28 cellular contexts compared by ENCODE assay signal in the genomic region with DNA sequence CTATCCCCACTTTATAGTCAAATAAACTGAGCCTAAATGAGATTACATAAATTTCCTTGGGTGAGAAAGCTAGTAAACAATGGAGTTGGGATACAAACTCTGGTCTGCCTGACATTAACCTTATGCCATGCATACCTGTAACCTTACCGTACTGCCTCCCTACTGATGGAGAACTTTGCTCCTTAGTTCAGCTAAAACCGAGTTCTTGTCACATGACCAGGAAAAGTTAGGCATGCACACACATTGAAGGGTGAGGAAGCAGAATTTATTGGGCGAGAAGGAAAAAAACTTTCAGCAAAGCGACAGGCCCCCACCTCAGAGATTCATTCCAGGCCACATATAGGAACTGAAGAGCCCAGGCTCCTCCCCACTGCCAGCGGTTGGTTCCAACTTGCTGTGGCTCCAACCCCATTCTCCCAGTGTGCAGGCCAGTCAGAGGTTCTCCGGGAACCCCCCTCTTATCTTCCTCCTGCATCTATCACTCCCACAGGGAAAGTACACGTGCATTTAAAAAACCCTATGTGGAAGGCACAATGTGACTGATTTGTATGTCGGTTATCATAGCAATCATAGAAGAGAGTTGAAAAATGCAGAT. TPM values are rescaled to one million over a fixed set of nuclear protein-coding genes. Genes with fewer than 3 reads are reported as not detected.
DNase-seq lines count a peak whose midpoint lies in the region; ATAC-seq and TF ChIP-seq lines count a peak whose summit lies in the region.
"Had no signal": no experiment of that assay in that cellular context is flagged by ENCODE, and none has a peak within 500 bp of the region (broad histone marks: within the 10 kb centered on the region; RNA-seq: fewer than 3 reads in every experiment).

No MANE protein-coding gene starts in this region.

- H3K27ac ChIP-seq in right atrium auricular region (no peak overlapping the region), testis (no peak overlapping the region)
- H3K27ac ChIP-seq: breast epithelium, colonic mucosa, heart right ventricle, prostate gland, sigmoid colon had no signal

- no peak overlapping the region for H3K4me3 Mint-ChIP-seq in mesothelial cell of epicardium
- H3K4me3 Mint-ChIP-seq: activated CD8-positive, alpha-beta T cell treated with anti-CD3 and anti-CD28 coated beads for 36 hours; activated T-helper 17 cell treated with anti-CD3 and anti-CD28 coated beads, Interleukin-2, amount 50 U/mL, for 72 hours; CD4-positive, alpha-beta memory T cell; T-helper 1 cell treated with Interleukin-12 subunit alpha and Interleukin-12 subunit beta and Interleukin-4 antibody, amounts not matched to agents 30 μg/mL and 1 μg/mL, for 36 hours had no signal

- no peaks in the 10 kb centered on the region for H3K9me3 Mint-ChIP-seq in mesothelial cell of epicardium
- H3K9me3 Mint-ChIP-seq: activated CD8-positive, alpha-beta T cell treated with anti-CD3 and anti-CD28 coated beads for 36 hours; activated T-helper 17 cell treated with anti-CD3 and anti-CD28 coated beads, Interleukin-2, amount 50 U/mL, for 72 hours; T-helper 1 cell treated with Interleukin-12 subunit alpha and Interleukin-12 subunit beta and Interleukin-4 antibody, amounts not matched to agents 30 μg/mL and 1 μg/mL, for 36 hours had no signal

- H3K27me3 ChIP-seq in right atrium auricular region (no peaks in the 10 kb centered on the region), testis (no peaks in the 10 kb centered on the region)
- H3K27me3 ChIP-seq: breast epithelium, colonic mucosa, heart right ventricle, sigmoid colon had no signal

- H3K4me1 Mint-ChIP-seq in mesothelial cell of epicardium, result peaks cover 8% of the 10 kb centered on the region
- H3K4me1 Mint-ChIP-seq: activated T-helper 17 cell treated with anti-CD3 and anti-CD28 coated beads, Interleukin-2, amount 50 U/mL, for 72 hours; CD4-positive, alpha-beta memory T cell had no signal

- ATAC-seq in left ventricle myocardium superior, result peak; percentile 19
- ATAC-seq in SK-N-SH treated with all-trans-retinoic acid at 6 μM for 48 hours, result peak; percentile 51
- ATAC-seq: activated CD8-positive, alpha-beta T cell treated with anti-CD3 and anti-CD28 coated beads for 36 hours; activated T-helper 17 cell treated with anti-CD3 and anti-CD28 coated beads, Interleukin-2, amount 50 U/mL, for 72 hours had no signal

- H3K36me3 ChIP-seq in right atrium auricular region (no peaks in the 10 kb centered on the region), testis (ENCODE audit: low read depth, missing control alignments) (no peaks in the 10 kb centered on the region)
- H3K36me3 ChIP-seq: breast epithelium, colonic mucosa, heart right ventricle, prostate gland, sigmoid colon had no signal

- no peak for TF ChIP-seq POLR2A in testis (IDR thresholded peaks at IDR 0.05)

- no peaks in the 10 kb centered on the region for H3K27me3 Mint-ChIP-seq in mesothelial cell of epicardium (ENCODE audit: low read depth)
- H3K27me3 Mint-ChIP-seq: activated CD8-positive, alpha-beta T cell treated with anti-CD3 and anti-CD28 coated beads for 36 hours; activated T-helper 17 cell treated with anti-CD3 and anti-CD28 coated beads, Interleukin-2, amount 50 U/mL, for 72 hours; CD4-positive, alpha-beta memory T cell had no signal

- H3K36me3 Mint-ChIP-seq in mesothelial cell of epicardium, result no peaks in the 10 kb centered on the region
- H3K36me3 Mint-ChIP-seq: CD4-positive, alpha-beta memory T cell had no signal

- no peak for TF ChIP-seq CTCF in right atrium auricular region (IDR thresholded peaks at IDR 0.05)
- TF ChIP-seq CTCF in mesothelial cell of epicardium (IDR thresholded peaks at IDR 0.05; ENCODE audit: unreplicated experiment), result no peak
- no peak for TF ChIP-seq CTCF in testis (IDR thresholded peaks at IDR 0.05)

- H3K9me3 ChIP-seq in right atrium auricular region (no peaks in the 10 kb centered on the region), testis (no peaks in the 10 kb centered on the region)
- H3K9me3 ChIP-seq: breast epithelium, colonic mucosa, heart right ventricle, prostate gland, sigmoid colon had no signal

- WGBS in testis, 2 donors, result 78 to 79% methylated on average over 8 of the region's 8 CpGs

- peaks cover 0 to 8% of the 10 kb centered on the region in 2 donors for H3K4me1 ChIP-seq in right atrium auricular region
- H3K4me1 ChIP-seq in testis, result no peaks in the 10 kb centered on the region
- H3K4me1 ChIP-seq: breast epithelium, colonic mucosa, prostate gland had no signal

- peak overlapping the region; percentile 23 for H3K27ac Mint-ChIP-seq in mesothelial cell of epicardium
- H3K27ac Mint-ChIP-seq: activated CD8-positive, alpha-beta T cell treated with anti-CD3 and anti-CD28 coated beads for 36 hours; activated T-helper 17 cell treated with anti-CD3 and anti-CD28 coated beads, Interleukin-2, amount 50 U/mL, for 72 hours; T-helper 1 cell treated with Interleukin-12 subunit alpha and Interleukin-12 subunit beta and Interleukin-4 antibody, amounts not matched to agents 30 μg/mL and 1 μg/mL, for 36 hours had no signal

- H3K4me3 ChIP-seq in right atrium auricular region (no peak overlapping the region), testis (no peak overlapping the region)
- H3K4me3 ChIP-seq: breast epithelium, colonic mucosa, heart right ventricle, prostate gland, sigmoid colon had no signal

- intact Hi-C loops in left ventricle myocardium superior (cut with micrococcal nuclease) (loop anchor here (10.0 kb wide), 1 partner anchor 49 kb away; the partner anchor contains the start of gene C11orf97), testis (cut with DNase I; ENCODE audit: low total_unique reads) (no loop called here)

- no peak for DNase-seq in left ventricle myocardium superior
- no peak for DNase-seq in right atrium auricular region (ENCODE audit: low spot score)
- DNase-seq in mesothelial cell of epicardium (ENCODE audit: low spot score in 2 of 2, unreplicated experiment in 2 of 2), result no peak
- DNase-seq in COR-L47 (lab: John Stamatoyannopoulos, UW), result no peak
- no peak for DNase-seq in NCI-H2171 (lab: John Stamatoyannopoulos, UW)
- DNase-seq in NCI-H748 treated with DMSO at 0.1 percent for 48 hours (lab: John Stamatoyannopoulos, UW), result no peak
- DNase-seq in testis, result no peak
- DNase-seq: activated CD4-positive, alpha-beta T cell treated with anti-CD3 and anti-CD28 coated beads for 1 hour; activated CD8-positive, alpha-beta T cell treated with anti-CD3 and anti-CD28 coated beads for 36 hours; activated naive CD4-positive, alpha-beta T cell treated with anti-CD3 and anti-CD28 coated beads, Interleukin-2, amount 50 U/mL, for 16 hours; CD4-positive, alpha-beta memory T cell; colonic mucosa; effector memory CD4-positive, alpha-beta T cell; erythroblast; heart right ventricle; NCI-H1092 treated with DMSO at 0.1 percent for 48 hours; NCI-H2029; RPMI8226; sigmoid colon; stimulated activated CD4-positive, alpha-beta T cell treated with anti-CD3 and anti-CD28 coated beads, Interleukin-15, amount 100 ng/mL, for 24 hours; stimulated activated naive CD4-positive, alpha-beta T cell treated with Interleukin-2 at 50 U/mL for 16 hours had no signal

TF ChIP-seq in SK-N-SH treated with all-trans-retinoic acid at 6 μM for 48 hours, 23 proteins besides CTCF, POLR2A, EP300 and RAD21 (continues in another document):
- TF ChIP-seq TOX (CRISPR knock-in tag; IDR thresholded peaks at IDR 0.05; ENCODE audit: borderline replicate concordance), result no peak
- TF ChIP-seq RARB (CRISPR knock-in tag; IDR thresholded peaks at IDR 0.05), result no peak
- TF ChIP-seq GLIS3 (CRISPR knock-in tag; IDR thresholded peaks at IDR 0.05), result no peak
- no peak for TF ChIP-seq SNAI2 (CRISPR knock-in tag; IDR thresholded peaks at IDR 0.05)
- TF ChIP-seq PPARA (CRISPR knock-in tag; IDR thresholded peaks at IDR 0.05; ENCODE audit: borderline replicate concordance), result no peak
- no peak for TF ChIP-seq ZFP3 (CRISPR knock-in tag; IDR thresholded peaks at IDR 0.05)
- no peak for TF ChIP-seq ISL1 (CRISPR knock-in tag; IDR thresholded peaks at IDR 0.05)
- TF ChIP-seq ZC3H10 (CRISPR knock-in tag; IDR thresholded peaks at IDR 0.05), result no peak
- no peak for TF ChIP-seq PATZ1 (CRISPR knock-in tag; IDR thresholded peaks at IDR 0.05; ENCODE audit: borderline replicate concordance)
- TF ChIP-seq ARNTL (CRISPR knock-in tag; IDR thresholded peaks at IDR 0.05; ENCODE audit: borderline replicate concordance, low read depth), result no peak
- no peak for TF ChIP-seq ESRRG (CRISPR knock-in tag; IDR thresholded peaks at IDR 0.05)

RNA-seq across cellular contexts. Expression of gene PIWIL4, which starts 3.2 kb away (rescaled TPM):
- 0.92 TPM for total RNA-seq in left ventricle myocardium superior
- 1 to 10 TPM; 1.8 to 3.2 TPM for total RNA-seq in right atrium auricular region
- 4.1 to 5.0 TPM (median 4.9 TPM) in 3 replicates for total RNA-seq in mesothelial cell of epicardium
- total RNA-seq in testis, result 10 to 100 TPM; 23.0 to 30.2 TPM
- 19.9 TPM for polyA plus RNA-seq in testis (ENCODE audit: insufficient read depth, low read depth, low replicate concordance)
- total RNA-seq: G401 had no signal

RNA-seq across cellular contexts. Expression of gene FUT4, which starts 20.2 kb away (rescaled TPM):
- total RNA-seq in left ventricle myocardium superior, result 1.4 TPM
- 1 to 10 TPM; 3.3 to 3.4 TPM for total RNA-seq in right atrium auricular region
- total RNA-seq in mesothelial cell of epicardium, result 12.9 to 14.0 TPM (median 12.9 TPM) in 3 replicates
- total RNA-seq in testis, result 1 to 10 TPM; 5.1 to 5.9 TPM
- polyA plus RNA-seq in testis (ENCODE audit: insufficient read depth, low read depth, low replicate concordance), result 3.8 TPM
- total RNA-seq: G401 had no signal

RNA-seq across cellular contexts. Expression of gene C11orf97, which starts 51.7 kb away (rescaled TPM):
- total RNA-seq in left ventricle myocardium superior (not detected), right atrium auricular region (not detected), mesothelial cell of epicardium (not detected in 3 replicates), testis (10 to 100 TPM in 1 of 2 donors, 1 to 10 TPM in 1; 6.4 to 10.4 TPM)
- 25.2 TPM for polyA plus RNA-seq in testis (ENCODE audit: insufficient read depth, low read depth, low replicate concordance)
- total RNA-seq: activated CD8-positive, alpha-beta T cell treated with anti-CD3 and anti-CD28 coated beads for 36 hours; activated T-helper 17 cell treated with anti-CD3 and anti-CD28 coated beads, Interleukin-2, amount 50 U/mL, for 72 hours; breast epithelium; CD4-positive, alpha-beta memory T cell; colonic mucosa; G401; heart right ventricle; lung microvascular endothelial cell; prostate gland; sigmoid colon had no signal
- polyA plus RNA-seq: CD4-positive, alpha-beta memory T cell; heart right ventricle; sigmoid colon had no signal
